ENCODE assay signal across 24 cellular contexts in the genomic region with DNA sequence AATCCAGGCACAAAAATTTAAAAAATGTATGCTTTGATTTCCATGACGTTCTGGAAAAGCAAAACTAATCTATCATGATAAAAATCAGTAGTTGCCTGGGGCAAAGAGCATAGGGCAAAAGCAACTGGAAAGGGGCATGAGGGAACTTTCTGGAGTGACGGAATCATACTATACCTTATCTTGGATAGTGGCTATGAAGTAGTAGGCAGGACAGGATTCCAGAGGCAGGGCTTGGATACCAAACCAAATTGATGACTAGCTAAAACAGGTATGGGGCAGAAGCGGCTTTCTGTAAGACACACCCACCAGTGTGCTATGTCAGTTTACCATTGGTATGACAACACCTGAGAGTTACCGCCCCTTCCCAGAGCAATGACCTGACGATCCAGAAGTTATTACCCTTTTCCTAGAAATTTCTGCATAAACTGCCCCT. TPM values are rescaled to one million over a fixed set of nuclear protein-coding genes. Genes with fewer than 3 reads are reported as not detected.
DNase-seq lines count a peak whose midpoint lies in the region; ATAC-seq, FAIRE-seq and TF ChIP-seq lines count a peak whose summit lies in the region.
"Had no signal": no experiment of that assay in that cellular context is flagged by ENCODE, and none has a peak within 500 bp of the region (broad histone marks: within the 10 kb centered on the region; RNA-seq: fewer than 3 reads in every experiment).

No MANE protein-coding gene starts in this region.

- H3K27me3 ChIP-seq in bronchial epithelial cell (ENCODE audit: control insufficient read depth, insufficient read depth, low read length) (no peaks in the 10 kb centered on the region), trophoblast cell (ENCODE audit: insufficient read depth, low read length) (no peaks in the 10 kb centered on the region), tibial nerve (no peaks in the 10 kb centered on the region), suprapubic skin (no peaks in the 10 kb centered on the region)
- H3K27me3 ChIP-seq: ovary, upper lobe of left lung had no signal

- no peak overlapping the region for H3K14ac ChIP-seq in trophoblast cell (ENCODE audit: low read length)

- no peaks in the 10 kb centered on the region for H3K9me3 Mint-ChIP-seq in stimulated activated naive B cell treated with anti-CD40 and anti-IgM and Interleukin-4, amounts not matched to agents 10 μg/mL and 1 μg/mL and 100 μg/mL, for 72 hours
- H3K9me3 Mint-ChIP-seq: activated CD4-positive, alpha-beta T cell treated with anti-CD3 and anti-CD28 coated beads, Interleukin-2, amount 10 ng/mL, durations not matched to agents 24 days and 14 days; stimulated activated naive CD8-positive, alpha-beta T cell treated with anti-CD3 and anti-CD28 coated beads, Interleukin-15, Interleukin-2, amounts not matched to agents 100 ng/mL and 50 ng/mL, for 24 hours had no signal

- H3K23ac ChIP-seq in trophoblast cell (ENCODE audit: low read length): no peak overlapping the region

- H2BK12ac ChIP-seq in trophoblast cell (ENCODE audit: low read length): no peak overlapping the region

- no peak overlapping the region for H2AK5ac ChIP-seq in trophoblast cell (ENCODE audit: low read length)

- H4K8ac ChIP-seq in trophoblast cell (ENCODE audit: low read depth, low read length): no peak overlapping the region

- no peak overlapping the region for H3K27ac Mint-ChIP-seq in stimulated activated naive B cell treated with anti-CD40 and anti-IgM and Interleukin-4, amounts not matched to agents 10 μg/mL and 1 μg/mL and 100 μg/mL, for 72 hours
- H3K27ac Mint-ChIP-seq: activated CD4-positive, alpha-beta T cell treated with anti-CD3 and anti-CD28 coated beads, Interleukin-2, amount 10 ng/mL, durations not matched to agents 24 days and 14 days; stimulated activated naive CD8-positive, alpha-beta T cell treated with anti-CD3 and anti-CD28 coated beads, Interleukin-15, Interleukin-2, amounts not matched to agents 100 ng/mL and 50 ng/mL, for 24 hours had no signal

- H3K18ac ChIP-seq in trophoblast cell (ENCODE audit: low read length): no peak overlapping the region

- no peak for FAIRE-seq in bronchial epithelial cell (lab: Jason Lieb, UNC)
- FAIRE-seq: TTC549 had no signal

- peaks cover 20 to 38% of the 10 kb centered on the region in 2 donors for H3K4me1 Mint-ChIP-seq in stimulated activated naive B cell treated with anti-CD40 and anti-IgM and Interleukin-4, amounts not matched to agents 10 μg/mL and 1 μg/mL and 100 μg/mL, for 72 hours

- H3K4ac ChIP-seq in trophoblast cell (ENCODE audit: low read depth, low read length): no peak overlapping the region

- no peak overlapping the region for H3K4me3 ChIP-seq in bronchial epithelial cell (ENCODE audit: low read depth, low read length)
- H3K4me3 ChIP-seq in trophoblast cell (ENCODE audit: low read depth, low read length): no peak overlapping the region
- H3K4me3 ChIP-seq in tibial nerve: no peak overlapping the region
- no peak overlapping the region for H3K4me3 ChIP-seq in suprapubic skin
- H3K4me3 ChIP-seq: ovary, upper lobe of left lung had no signal

- H2AFZ ChIP-seq in trophoblast cell (ENCODE audit: insufficient read depth, low read length, poor library complexity): no peak overlapping the region

- H3K9me3 ChIP-seq in trophoblast cell (ENCODE audit: insufficient read depth, low read depth, low read length) (no peaks in the 10 kb centered on the region), tibial nerve (no peaks in the 10 kb centered on the region), suprapubic skin (no peaks in the 10 kb centered on the region)
- H3K9me3 ChIP-seq: ovary, upper lobe of left lung had no signal

- H4K91ac ChIP-seq in trophoblast cell (ENCODE audit: low read depth, low read length): no peak overlapping the region

- H2BK5ac ChIP-seq in trophoblast cell (ENCODE audit: low read depth, low read length, poor library complexity): no peak overlapping the region

- H2BK120ac ChIP-seq in trophoblast cell (ENCODE audit: insufficient read depth, low read length, poor library complexity): no peak overlapping the region

- H3K4me3 Mint-ChIP-seq in stimulated activated naive B cell treated with anti-CD40 and anti-IgM and Interleukin-4, amounts not matched to agents 10 μg/mL and 1 μg/mL and 100 μg/mL, for 72 hours: no peak overlapping the region
- H3K4me3 Mint-ChIP-seq: activated CD4-positive, alpha-beta T cell treated with anti-CD3 and anti-CD28 coated beads, Interleukin-2, amount 10 ng/mL, durations not matched to agents 24 days and 14 days; stimulated activated naive CD8-positive, alpha-beta T cell treated with anti-CD3 and anti-CD28 coated beads, Interleukin-15, Interleukin-2, amounts not matched to agents 100 ng/mL and 50 ng/mL, for 24 hours had no signal

- no peaks in the 10 kb centered on the region for H3K79me2 ChIP-seq in trophoblast cell (ENCODE audit: control insufficient read depth, insufficient read depth, low read length, poor library complexity)

- H3K27ac ChIP-seq in trophoblast cell (ENCODE audit: low read depth, low read length) (peak overlapping the region; percentile 71), tibial nerve (peak overlapping the region in 1 of 4 donors; percentile 68), suprapubic skin (no peak overlapping the region)
- H3K27ac ChIP-seq: ovary, upper lobe of left lung had no signal

- no peak overlapping the region for H4K12ac ChIP-seq in trophoblast cell (ENCODE audit: low read depth, low read length)

- H3K79me1 ChIP-seq in trophoblast cell (ENCODE audit: low read length): peaks cover 5% of the 10 kb centered on the region

- TF ChIP-seq CTCF in bronchial epithelial cell (IDR thresholded peaks at IDR 0.05; ENCODE audit: insufficient read depth, low read length, severe bottlenecking) (no peak), tibial nerve (IDR thresholded peaks at IDR 0.05) (no peak), suprapubic skin (IDR thresholded peaks at IDR 0.05) (no peak)

- DNase-seq in M059J (ENCODE audit: low read depth) (peak; percentile 2), bronchial epithelial cell (ENCODE audit: low read depth) (peak; percentile 96), left kidney (ENCODE audit: low read depth, low spot score) (peak; percentile 38), trophoblast cell (peak; percentile 93 to 100), tibial nerve (ENCODE audit: low spot score in 2 of 2) (no peak), suprapubic skin (ENCODE audit: low spot score in 2 of 2) (no peak)
- no peak for DNase-seq in activated CD4-positive, alpha-beta T cell treated with anti-CD3 and anti-CD28 coated beads for 1 hour
- DNase-seq in stimulated activated naive B cell treated with anti-CD40 and anti-IgM and Interleukin-4, amounts not matched to agents 10 μg/mL and 1 μg/mL and 100 μg/mL, for 72 hours: no peak
- DNase-seq: activated CD4-positive, alpha-beta T cell treated with anti-CD3 and anti-CD28 coated beads, Interleukin-2, amount 10 ng/mL, durations not matched to agents 24 days and 14 days; AML-193; amniotic stem cell; cerebellar nuclear complex; DND-41; hippocampal formation; Karpas-422; kidney glomerular epithelial cell; NCI-H1092 treated with DMSO at 0.1 percent for 48 hours; NCI-H2107; NCI-H69; ovary; upper lobe of left lung had no signal

- H3K36me3 ChIP-seq in bronchial epithelial cell (ENCODE audit: control insufficient read depth, insufficient read depth, low read length) (no peaks in the 10 kb centered on the region), trophoblast cell (ENCODE audit: control insufficient read depth in 1 of 2, insufficient read depth in 2 of 2, low read length in 2 of 2) (no peaks in the 10 kb centered on the region), tibial nerve (peaks cover 0 to 8% (median 0%) of the 10 kb centered on the region in 3 donors), suprapubic skin (no peaks in the 10 kb centered on the region)
- H3K36me3 ChIP-seq: ovary, upper lobe of left lung had no signal

- H3K9ac ChIP-seq in trophoblast cell (ENCODE audit: low read length): no peak overlapping the region

- no peak for TF ChIP-seq EP300 in tibial nerve (IDR thresholded peaks at IDR 0.05)
- no peak for TF ChIP-seq EP300 in suprapubic skin (IDR thresholded peaks at IDR 0.05)

- WGBS in trophoblast cell (ENCODE audit: extremely low coverage, insufficient coverage, insufficient read length): no CpG with 5 or more reads among the region's 5 CpGs
- 89 to 90% methylated on average over 5 of the region's 5 CpGs for WGBS in tibial nerve, 2 donors
- 64% methylated on average over 5 of the region's 5 CpGs for WGBS in suprapubic skin

- peaks cover 3 to 8% of the 10 kb centered on the region in 2 experiments for H3K4me1 ChIP-seq in trophoblast cell (ENCODE audit: control insufficient read depth in 1 of 2, insufficient read depth in 2 of 2, low read length in 2 of 2)
- peaks cover 0 to 45% (median 21%) of the 10 kb centered on the region in 4 donors for H3K4me1 ChIP-seq in tibial nerve
- H3K4me1 ChIP-seq in suprapubic skin: peaks cover 47% of the 10 kb centered on the region

- TF ChIP-seq POLR2A in tibial nerve (IDR thresholded peaks at IDR 0.05) (no peak), suprapubic skin (IDR thresholded peaks at IDR 0.05) (no peak)

- H3K27me3 Mint-ChIP-seq in stimulated activated naive B cell treated with anti-CD40 and anti-IgM and Interleukin-4, amounts not matched to agents 10 μg/mL and 1 μg/mL and 100 μg/mL, for 72 hours: peaks cover 40 to 61% of the 10 kb centered on the region in 2 donors

- peaks cover 51% of the 10 kb centered on the region in 2 donors for H3K36me3 Mint-ChIP-seq in stimulated activated naive B cell treated with anti-CD40 and anti-IgM and Interleukin-4, amounts not matched to agents 10 μg/mL and 1 μg/mL and 100 μg/mL, for 72 hours

- ATAC-seq in stimulated activated naive B cell treated with anti-CD40 and anti-IgM and Interleukin-4, amounts not matched to agents 10 μg/mL and 1 μg/mL and 100 μg/mL, for 72 hours (replicated peaks): no peak
- ATAC-seq: Right ventricle myocardium inferior had no signal

- no peak overlapping the region for H3K4me2 ChIP-seq in trophoblast cell (ENCODE audit: low read length)

RNA-seq across cellular contexts. Expression of a gene that starts 56.8 kb away (rescaled TPM):
- 91.3 and 111 TPM in 2 replicates for total RNA-seq in M059J (2014; rRNA removed; shearing (Covaris generic))
- total RNA-seq in bronchial epithelial cell (46.6 and 58.6 TPM in 2 replicates), tibial nerve (100 to 1,000 TPM in 1 of 4 donors, 10 to 100 TPM in 3; 35.6 to 120 (median 62.4) TPM), suprapubic skin (10 to 100 TPM; 36.7 to 81.4 (median 48.2) TPM)
- polyA plus RNA-seq in trophoblast cell (2013): 103 and 111 TPM in 2 replicates

Comparison
In these comparisons a context has a peak if more than half of its experiments do, and no peak if none do; other contexts are left out.
1. DNase-seq: peak in M059J (single experiment), bronchial epithelial cell (single experiment), left kidney (single experiment) and trophoblast cell (2 of 2); none in tibial nerve (0 of 2), activated CD4-positive, alpha-beta T cell treated with anti-CD3 and anti-CD28 coated beads for 1 hour (single experiment), suprapubic skin (0 of 2) and stimulated activated naive B cell treated with anti-CD40 and anti-IgM and Interleukin-4, amounts not matched to agents 10 μg/mL and 1 μg/mL and 100 μg/mL, for 72 hours (single experiment).